18 cellular contexts compared by ENCODE assay signal in genomic region chr4:74503580-74503979, GRCh38. TPM values are rescaled to one million over a fixed set of nuclear protein-coding genes. Genes with fewer than 3 reads are reported as not detected.
A peak's percentile ranks its signal among the peaks of the same experiment; 100 is the strongest.
DNase-seq lines count a peak whose midpoint lies in the region; ATAC-seq and TF ChIP-seq lines count a peak whose summit lies in the region.
"Had no signal": no experiment of that assay in that cellular context is flagged by ENCODE, and none has a peak within 500 bp of the region (broad histone marks: within the 10 kb centered on the region; RNA-seq: fewer than 3 reads in every experiment).

No MANE protein-coding gene starts in this region.

- H3K36me3 ChIP-seq in SJCRH30 = no peaks in the 10 kb centered on the region
- H3K36me3 ChIP-seq: tibial artery had no signal

- no peak for TF ChIP-seq CTCF in AG10803 (conservative IDR thresholded peaks at IDR 0.05; ENCODE audit: low read length)

- DNase-seq in AG10803 (ENCODE audit: low read depth) = peak; percentile 18
- peak; percentile 90 for DNase-seq in HT1080 (ENCODE audit: low read depth)
- peak; percentile 16 for DNase-seq in astrocyte of the hippocampus (ENCODE audit: low read depth, low spot score)
- DNase-seq in glomerular endothelial cell (ENCODE audit: extremely low read depth, low read depth, low spot score) = peak; percentile 74
- no peak for DNase-seq in SJCRH30
- no peak for DNase-seq in stimulated activated CD4-positive, alpha-beta T cell treated with anti-CD3 and anti-CD28 coated beads, Interleukin-4, amount 100 ng/mL, for 1 hour
- DNase-seq: activated CD4-positive, alpha-beta T cell treated with anti-CD3 and anti-CD28 coated beads for 1 hour; activated T-cell treated with anti-CD3 and anti-CD28 coated beads, Interleukin-2, amount 50 U/mL, for 24 hours; Calu3; cortex of kidney; foreskin melanocyte; immature natural killer cell; NCI-H1105 treated with DMSO at 0.1 percent for 48 hours; posterior cingulate gyrus; stimulated activated CD8-positive, alpha-beta memory T cell treated with anti-CD3 and anti-CD28 coated beads, Interleukin-4, amount 100 ng/mL, for 48 hours; tibial artery had no signal

- no peak overlapping the region for H3K4me3 ChIP-seq in AG10803 (ENCODE audit: low read length)
- H3K4me3 ChIP-seq in SJCRH30 = no peak overlapping the region
- H3K4me3 ChIP-seq: tibial artery had no signal

- no peaks in the 10 kb centered on the region for H3K27me3 ChIP-seq in SJCRH30
- H3K27me3 ChIP-seq: tibial artery had no signal

- peaks cover 7% of the 10 kb centered on the region; the same call in 1 of the 2 replicates for H3K9me3 ChIP-seq in SJCRH30 (replicated peaks)
- H3K9me3 ChIP-seq: tibial artery had no signal

- no peak overlapping the region for H3K27ac ChIP-seq in SJCRH30
- H3K27ac ChIP-seq: tibial artery had no signal

- ATAC-seq in HG03521 (IDR thresholded peaks at IDR 0.05; ENCODE audit: unreplicated experiment) = no peak
- ATAC-seq in HG02884 (IDR thresholded peaks at IDR 0.05; ENCODE audit: unreplicated experiment) = no peak

- peaks cover 39% of the 10 kb centered on the region for H3K4me1 ChIP-seq in SJCRH30
- H3K4me1 ChIP-seq: tibial artery had no signal

RNA-seq across cellular contexts. Expression of gene AREG, which starts 58.6 kb away (rescaled TPM):
- total RNA-seq in HT1080 (2014; rRNA removed; shearing (Covaris generic)) = 1.4 and 1.9 TPM in 2 replicates
- 1.3 and 1.5 TPM in 2 replicates for polyA plus RNA-seq in HT1080 (2015; cell fraction: cytosol; rRNA removed)
- polyA plus RNA-seq in HT1080 (2015; cell fraction: nucleus; rRNA removed) = 0.36 and 1.3 TPM in 2 replicates
- total RNA-seq in glomerular endothelial cell = 5.6 and 7.7 TPM in 2 replicates
- total RNA-seq in SJCRH30 (2014; rRNA removed; shearing (Covaris generic)) = not detected in 2 replicates

Comparison
In these comparisons a context has a peak if more than half of its experiments do, and no peak if none do; other contexts are left out.
1. DNase-seq: peak in AG10803 (single experiment), HT1080 (single experiment), astrocyte of the hippocampus (single experiment) and glomerular endothelial cell (single experiment); none in SJCRH30 (0 of 2) and stimulated activated CD4-positive, alpha-beta T cell treated with anti-CD3 and anti-CD28 coated beads, Interleukin-4, amount 100 ng/mL, for 1 hour (single experiment).